In the genomic region with DNA sequence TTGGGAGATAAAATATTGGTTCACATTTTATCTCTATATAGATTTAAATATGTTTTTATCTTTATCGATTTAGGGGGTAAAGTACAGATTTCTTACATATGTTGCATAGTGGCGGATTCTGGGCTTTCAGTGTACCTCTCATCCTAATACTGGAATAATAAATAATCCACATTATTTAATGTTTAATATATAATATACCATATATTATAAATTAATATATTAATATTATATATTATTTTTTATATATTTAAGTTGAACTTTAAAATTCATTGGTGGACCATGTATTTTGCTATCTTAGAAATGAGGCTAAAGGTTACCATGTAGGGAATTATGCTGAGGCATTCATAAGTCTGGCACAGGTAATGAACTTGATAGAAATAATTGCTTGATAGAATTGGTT, we compare ENCODE assay signal across 10 cellular contexts.
"Had no signal": no experiment of that assay in that cellular context is flagged by ENCODE, and none has a peak within 500 bp of the region (broad histone marks: within the 10 kb centered on the region; RNA-seq: fewer than 3 reads in every experiment).

No MANE protein-coding gene starts in this region.

- H3K27ac Mint-ChIP-seq: GM23338, H9, HFFc6 had no signal

- DNase-seq: GM23248, GOT3, H7, H9, HCEC 1CT, HFFc6 had no signal

- ATAC-seq: GM23338, HCT116 had no signal

- FAIRE-seq: H1, H54 had no signal

- H3K4me3 Mint-ChIP-seq: GM23338, H9, HFFc6 had no signal
